Comparison of ENCODE assay signal across 25 cellular contexts in the genomic region with DNA sequence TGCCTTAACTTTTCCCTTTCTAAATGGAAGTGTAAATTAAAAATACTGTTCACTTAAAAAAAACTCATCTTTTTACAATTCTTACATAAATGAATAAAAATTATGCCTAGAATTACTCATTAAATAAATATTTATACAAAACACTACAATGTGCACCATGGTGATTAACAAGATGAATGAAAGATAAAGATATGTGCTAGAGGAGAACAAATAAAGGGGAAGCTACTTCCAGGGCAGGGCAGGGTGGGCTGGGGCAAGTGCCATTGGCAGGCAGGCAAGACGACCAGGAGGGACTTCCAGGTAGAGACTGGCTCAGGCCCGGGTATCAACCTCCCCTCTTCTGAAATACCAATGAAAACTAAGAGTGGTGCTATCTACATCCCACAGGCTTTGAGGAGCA.
"Had no signal": no experiment of that assay in that cellular context is flagged by ENCODE, and none has a peak within 500 bp of the region (broad histone marks: within the 10 kb centered on the region; RNA-seq: fewer than 3 reads in every experiment).

No MANE protein-coding gene starts in this region.

- ATAC-seq: activated CD8-positive, alpha-beta memory T cell treated with anti-CD3 and anti-CD28 coated beads, Interleukin-2, amount 10 ng/mL, durations not matched to agents 7 days and 5 days; activated CD8-positive, alpha-beta T cell treated with anti-CD3 and anti-CD28 coated beads for 36 hours; effector memory CD8-positive, alpha-beta T cell; gastrocnemius medialis; left ventricle myocardium superior; right cardiac atrium; stimulated activated naive CD8-positive, alpha-beta T cell treated with anti-CD3 and anti-CD28 coated beads, Interleukin-15, Interleukin-2, amounts not matched to agents 100 U/mL and 50 U/mL, for 24 hours had no signal

- H3K4me3 ChIP-seq: esophagus squamous epithelium, gastrocnemius medialis had no signal

- H2AFZ ChIP-seq: parathyroid adenoma had no signal

- H3K27me3 ChIP-seq: brain microvascular endothelial cell, dorsolateral prefrontal cortex, esophagus squamous epithelium, gastrocnemius medialis had no signal

- H3K9ac ChIP-seq: parathyroid adenoma had no signal

- H3K27ac Mint-ChIP-seq: activated CD8-positive, alpha-beta memory T cell treated with anti-CD3 and anti-CD28 coated beads, Interleukin-2, amount 10 ng/mL, durations not matched to agents 7 days and 5 days; activated CD8-positive, alpha-beta T cell treated with anti-CD3 and anti-CD28 coated beads for 36 hours; activated naive CD4-positive, alpha-beta T cell treated with anti-CD3 and anti-CD28 coated beads, Interleukin-2, amount 50 U/mL, for 72 hours; activated T-helper 1 cell treated with anti-CD3 and anti-CD28 coated beads, Interleukin-12 subunit alpha, Interleukin-12 subunit beta, Interleukin-2, Interleukin-4 antibody, amounts not matched to agents 30 ng/mL and 10 ng/mL and 1 ng/mL, durations not matched to agents 14 hours and 24 hours and 36 hours had no signal

- H3K9me3 Mint-ChIP-seq: activated CD8-positive, alpha-beta T cell treated with anti-CD3 and anti-CD28 coated beads for 36 hours; activated naive CD4-positive, alpha-beta T cell treated with anti-CD3 and anti-CD28 coated beads, Interleukin-2, amount 50 U/mL, for 72 hours; activated T-helper 1 cell treated with anti-CD3 and anti-CD28 coated beads, Interleukin-12 subunit alpha, Interleukin-12 subunit beta, Interleukin-2, Interleukin-4 antibody, amounts not matched to agents 30 ng/mL and 10 ng/mL and 1 ng/mL, durations not matched to agents 14 hours and 24 hours and 36 hours; effector memory CD8-positive, alpha-beta T cell had no signal

- H3K36me3 ChIP-seq: brain microvascular endothelial cell, gastrocnemius medialis had no signal

- FAIRE-seq: colon, islet of Langerhans had no signal

- H3K27me3 Mint-ChIP-seq: activated CD8-positive, alpha-beta memory T cell treated with anti-CD3 and anti-CD28 coated beads, Interleukin-2, amount 10 ng/mL, durations not matched to agents 7 days and 5 days; activated CD8-positive, alpha-beta T cell treated with anti-CD3 and anti-CD28 coated beads for 36 hours; effector memory CD8-positive, alpha-beta T cell had no signal

- DNase-seq: activated CD4-positive, alpha-beta T cell treated with anti-CD3 and anti-CD28 coated beads for 48 hours; activated CD8-positive, alpha-beta memory T cell treated with anti-CD3 and anti-CD28 coated beads, Interleukin-2, amount 10 ng/mL, durations not matched to agents 7 days and 5 days; activated CD8-positive, alpha-beta T cell treated with anti-CD3 and anti-CD28 coated beads for 36 hours; activated gamma-delta T cell treated with Interleukin-2 at 50 U/mL for 16 hours; activated T-cell treated with anti-CD3 and anti-CD28 coated beads for 4 hours; aorta; brain microvascular endothelial cell; central memory CD4-positive, alpha-beta T cell; dorsolateral prefrontal cortex; effector memory CD8-positive, alpha-beta T cell; esophagus squamous epithelium; gastrocnemius medialis; head of caudate nucleus; left ventricle myocardium superior; mammary epithelial cell; nucleus accumbens; right cardiac atrium; stimulated activated CD4-positive, alpha-beta T cell treated with anti-CD3 and anti-CD28 coated beads, Interleukin-4, amount 100 ng/mL, for 24 hours; stimulated activated naive CD8-positive, alpha-beta T cell treated with anti-CD3 and anti-CD28 coated beads, Interleukin-15, Interleukin-2, amounts not matched to agents 100 U/mL and 50 U/mL, for 24 hours; T-helper 9 cell had no signal

- H3K27ac ChIP-seq: brain microvascular endothelial cell, esophagus squamous epithelium, gastrocnemius medialis, parathyroid adenoma had no signal

- H3K9me3 ChIP-seq: esophagus squamous epithelium, gastrocnemius medialis had no signal

- H3K4me3 Mint-ChIP-seq: activated CD8-positive, alpha-beta memory T cell treated with anti-CD3 and anti-CD28 coated beads, Interleukin-2, amount 10 ng/mL, durations not matched to agents 7 days and 5 days; activated CD8-positive, alpha-beta T cell treated with anti-CD3 and anti-CD28 coated beads for 36 hours; activated T-helper 1 cell treated with anti-CD3 and anti-CD28 coated beads, Interleukin-12 subunit alpha, Interleukin-12 subunit beta, Interleukin-2, Interleukin-4 antibody, amounts not matched to agents 30 ng/mL and 10 ng/mL and 1 ng/mL, durations not matched to agents 14 hours and 24 hours and 36 hours had no signal
